20 cellular contexts compared by ENCODE assay signal in genomic region chr1:9135145-9135836, GRCh38. TPM values are rescaled to one million over a fixed set of nuclear protein-coding genes. Genes with fewer than 3 reads are reported as not detected.
DNase-seq lines count a peak whose midpoint lies in the region; ATAC-seq and TF ChIP-seq lines count a peak whose summit lies in the region.
"Had no signal": no experiment of that assay in that cellular context is flagged by ENCODE, and none has a peak within 500 bp of the region (broad histone marks: within the 10 kb centered on the region; RNA-seq: fewer than 3 reads in every experiment).

No MANE protein-coding gene starts in this region.

- intact Hi-C loops in Right ventricle myocardium inferior (cut with DNase I), result no loop called here

- no peaks in the 10 kb centered on the region for H3K4me1 ChIP-seq in right atrium auricular region
- peaks cover 0 to 4% of the 10 kb centered on the region in 2 donors for H3K4me1 ChIP-seq in lung (ENCODE audit: control insufficient read depth in 2 of 2, insufficient read depth in 2 of 2, low read length in 2 of 2)
- H3K4me1 ChIP-seq: Caco-2, parathyroid adenoma had no signal

- H3K4me3 ChIP-seq in right atrium auricular region (no peak overlapping the region), lung (no peak overlapping the region)
- H3K4me3 ChIP-seq: MG63, PC-9, smooth muscle cell had no signal

- ATAC-seq in Right ventricle myocardium inferior (peak; percentile 26), lung (ENCODE audit: insufficient read depth, low FRiP score) (peak; percentile 19), HG03520 (IDR thresholded peaks at IDR 0.05; ENCODE audit: unreplicated experiment) (no peak)
- ATAC-seq: effector memory CD8-positive, alpha-beta T cell had no signal

- WGBS in lung, 2 donors, result 57 to 63% methylated on average over 10 of the region's 10 CpGs

- no peak for DNase-seq in Right ventricle myocardium inferior (ENCODE audit: missing footprints)
- DNase-seq in right atrium auricular region (ENCODE audit: low spot score), result no peak
- DNase-seq in SKM-1 (lab: John Stamatoyannopoulos, UW; ENCODE audit: unreplicated experiment), result peak; percentile 23
- DNase-seq in lung (ENCODE audit: low spot score), result no peak
- no peak for DNase-seq in HuH-7 (ENCODE audit: low spot score)
- no peak for DNase-seq in GOT3 (lab: John Stamatoyannopoulos, UW)
- DNase-seq in occipital lobe (lab: John Stamatoyannopoulos, UW), result no peak
- DNase-seq: activated CD4-positive, alpha-beta memory T cell treated with anti-CD3 and anti-CD28 coated beads, Interleukin-2, amount 10 ng/mL, durations not matched to agents 7 days and 5 days; Caco-2; central memory CD4-positive, alpha-beta T cell; effector memory CD8-positive, alpha-beta T cell; MG63; NCI-H2081; NCI-H526; PC-9; SK-N-SH; stimulated activated naive CD4-positive, alpha-beta T cell treated with Interleukin-2 at 50 U/mL for 16 hours had no signal

- H3K9me3 ChIP-seq in right atrium auricular region (no peaks in the 10 kb centered on the region), lung (ENCODE audit: control insufficient read depth in 2 of 2, insufficient read depth in 1 of 2, low read length in 1 of 2) (no peaks in the 10 kb centered on the region)
- H3K9me3 ChIP-seq: Caco-2, MG63, SK-N-SH had no signal

- no peak overlapping the region for H3K27ac ChIP-seq in right atrium auricular region
- peak overlapping the region in 1 of 2 donors; percentile 76 for H3K27ac ChIP-seq in lung (ENCODE audit: low read depth in 1 of 2, low read length in 1 of 2)
- H3K27ac ChIP-seq: parathyroid adenoma, PC-9 had no signal

- H3K27me3 ChIP-seq in right atrium auricular region, result no peaks in the 10 kb centered on the region
- no peaks in the 10 kb centered on the region for H3K27me3 ChIP-seq in lung (ENCODE audit: control insufficient read depth, insufficient read depth)
- H3K27me3 ChIP-seq: MG63 had no signal

- H3K36me3 ChIP-seq in right atrium auricular region, result no peaks in the 10 kb centered on the region
- H3K36me3 ChIP-seq in lung (ENCODE audit: control insufficient read depth in 2 of 2, insufficient read depth in 2 of 2, low read length in 2 of 2), result no peaks in the 10 kb centered on the region
- H3K36me3 ChIP-seq: MG63 had no signal

- TF ChIP-seq CTCF in right atrium auricular region (IDR thresholded peaks at IDR 0.05), result no peak
- TF ChIP-seq CTCF in lung (IDR thresholded peaks at IDR 0.05; ENCODE audit: control extremely low read depth, extremely low read depth), result no peak

RNA-seq across cellular contexts. Expression of gene GPR157, which starts 6.4 kb away (rescaled TPM):
- total RNA-seq in Right ventricle myocardium inferior (49.0 TPM), right atrium auricular region (10 to 100 TPM; 10.3 to 13.0 TPM), lung (10 to 100 TPM; 10.0 to 29.3 TPM), occipital lobe (0.47 TPM)
- polyA plus RNA-seq in lung, result 1 to 10 TPM; 3.7 to 4.6 TPM
